In genomic region chr4:169024762-169025161, GRCh38 we compare ENCODE assay signal across 8 cellular contexts. TPM values are rescaled to one million over a fixed set of nuclear protein-coding genes. Genes with fewer than 3 reads are reported as not detected.
DNase-seq lines count a peak whose midpoint lies in the region; ATAC-seq lines count a peak whose summit lies in the region.

No MANE protein-coding gene starts in this region.

- H3K27ac Mint-ChIP-seq in effector memory CD8-positive, alpha-beta T cell, result no peak overlapping the region

- H3K4me1 Mint-ChIP-seq in effector memory CD8-positive, alpha-beta T cell (ENCODE audit: low read depth in 2 of 2), result peaks cover 0 to 4% of the 10 kb centered on the region in 2 donors

- no peaks in the 10 kb centered on the region for H3K9me3 Mint-ChIP-seq in effector memory CD8-positive, alpha-beta T cell

- H3K4me3 Mint-ChIP-seq in effector memory CD8-positive, alpha-beta T cell, result no peak overlapping the region

- H3K36me3 Mint-ChIP-seq in effector memory CD8-positive, alpha-beta T cell (ENCODE audit: insufficient read depth), result peaks cover 4% of the 10 kb centered on the region

- H3K27me3 Mint-ChIP-seq in effector memory CD8-positive, alpha-beta T cell, result peaks cover 26 to 29% of the 10 kb centered on the region in 2 donors

- DNase-seq in Ammon's horn (ENCODE audit: low spot score) (peak; percentile 76), NCI-H460 (ENCODE audit: extremely low read depth, low read depth) (peak; percentile 26), mucosa of gallbladder (ENCODE audit: low spot score) (peak; percentile 20)
- no peak for DNase-seq in effector memory CD8-positive, alpha-beta T cell
- DNase-seq in activated effector memory CD4-positive, alpha-beta T cell treated with anti-CD3 and anti-CD28 coated beads, Interleukin-2, amount 50 U/mL, for 16 hours, result no peak

- peak; percentile 85 for ATAC-seq in GM18858 (IDR thresholded peaks at IDR 0.05; ENCODE audit: unreplicated experiment)
- peak; percentile 83 for ATAC-seq in HG02973 (IDR thresholded peaks at IDR 0.05; ENCODE audit: unreplicated experiment)
- ATAC-seq in effector memory CD8-positive, alpha-beta T cell (replicated peaks), result peak; percentile 52
- ATAC-seq in HG02840 (IDR thresholded peaks at IDR 0.05; ENCODE audit: low FRiP score, unreplicated experiment), result no peak

RNA-seq across cellular contexts. Expression of gene CBR4, which starts 14.7 kb away (rescaled TPM):
- 12.4 and 14.8 TPM in 2 replicates for total RNA-seq in NCI-H460 (2014; rRNA removed; shearing (Covaris generic))
- 23.0 and 31.2 TPM in 2 replicates for polyA plus RNA-seq in NCI-H460 (2014; cell fraction: nucleus; rRNA removed)
- total RNA-seq in mucosa of gallbladder, result 25.2 TPM

Comparison
In these comparisons a context has a peak if more than half of its experiments do, and no peak if none do; other contexts are left out.
1. DNase-seq: peak in Ammon's horn (single experiment), NCI-H460 (single experiment) and mucosa of gallbladder (single experiment); none in effector memory CD8-positive, alpha-beta T cell (0 of 3) and activated effector memory CD4-positive, alpha-beta T cell treated with anti-CD3 and anti-CD28 coated beads, Interleukin-2, amount 50 U/mL, for 16 hours (single experiment).